Comparison of ENCODE assay signal across 25 cellular contexts in genomic region chr12:21839776-21840175, GRCh38.
"Had no signal": no experiment of that assay in that cellular context is flagged by ENCODE, and none has a peak within 500 bp of the region (broad histone marks: within the 10 kb centered on the region; RNA-seq: fewer than 3 reads in every experiment).

No MANE protein-coding gene starts in this region.

- H3K4me3 ChIP-seq: ascending aorta, esophagus muscularis mucosa, gastroesophageal sphincter, heart right ventricle had no signal

- H3K4me1 ChIP-seq: ascending aorta, esophagus muscularis mucosa, foreskin keratinocyte, gastroesophageal sphincter, heart right ventricle had no signal

- H3K27me3 ChIP-seq: ascending aorta, esophagus muscularis mucosa, gastroesophageal sphincter, heart right ventricle had no signal

- H3K36me3 ChIP-seq: ascending aorta had no signal

- H3K9me3 ChIP-seq: ascending aorta, esophagus muscularis mucosa, gastroesophageal sphincter, heart right ventricle had no signal

- DNase-seq: activated CD4-positive, alpha-beta memory T cell treated with anti-CD3 and anti-CD28 coated beads, Interleukin-2, amount 10 ng/mL, durations not matched to agents 7 days and 5 days; activated CD4-positive, alpha-beta T cell treated with anti-CD3 and anti-CD28 coated beads for 36 hours; activated CD4-positive, alpha-beta T cell treated with anti-CD3 and anti-CD28 coated beads, Interleukin-2, amount 10 ng/mL, durations not matched to agents 24 days and 14 days; activated CD4-positive, CD25-positive, alpha-beta regulatory T cell; activated CD4-positive, CD25-positive, alpha-beta regulatory T cell treated with anti-CD3 and anti-CD28 coated beads, Interleukin-2, amount 50 U/mL, for 72 hours; activated CD8-positive, alpha-beta memory T cell treated with anti-CD3 and anti-CD28 coated beads, Interleukin-2, amount 50 U/mL, for 48 hours; activated gamma-delta T cell; activated naive CD4-positive, alpha-beta T cell; activated naive CD4-positive, alpha-beta T cell treated with anti-CD3 and anti-CD28 coated beads, Interleukin-2, amount 10 ng/mL, durations not matched to agents 7 days and 5 days; activated naive CD8-positive, alpha-beta T cell treated with anti-CD3 and anti-CD28 coated beads, Interleukin-2, amount 10 ng/mL, durations not matched to agents 7 days and 5 days; activated T-cell treated with anti-CD3 and anti-CD28 coated beads for 4 hours; activated T-cell treated with anti-CD3 and anti-CD28 coated beads, Interleukin-2, amount 50 U/mL, for 24 hours; activated T-cell treated with anti-CD3 and anti-CD28 coated beads, Interleukin-2, amount 50 U/mL, for 72 hours; cortex of kidney; dermis blood vessel endothelial cell; effector CD4-positive, alpha-beta T cell; effector memory CD8-positive, alpha-beta T cell; erythroblast; foreskin keratinocyte; heart right ventricle; T-helper 2 cell had no signal

- H3K27ac ChIP-seq: ascending aorta, esophagus muscularis mucosa, foreskin keratinocyte, gastroesophageal sphincter, heart right ventricle had no signal

- ATAC-seq: activated CD4-positive, alpha-beta T cell treated with anti-CD3 and anti-CD28 coated beads for 36 hours; activated naive CD4-positive, alpha-beta T cell treated with anti-CD3 and anti-CD28 coated beads, Interleukin-2, amount 50 U/mL, for 72 hours; activated T-cell treated with anti-CD3 and anti-CD28 coated beads, Interleukin-2, amount 50 U/mL, for 72 hours; effector memory CD8-positive, alpha-beta T cell; foreskin keratinocyte; gastroesophageal sphincter; heart right ventricle had no signal
